In genomic region chr5:56011835-56012234, GRCh38 we compare ENCODE assay signal across 8 cellular contexts. TPM values are rescaled to one million over a fixed set of nuclear protein-coding genes. Genes with fewer than 3 reads are reported as not detected.
DNase-seq lines count a peak whose midpoint lies in the region; ATAC-seq and TF ChIP-seq lines count a peak whose summit lies in the region.

No MANE protein-coding gene starts in this region.

- no peaks in the 10 kb centered on the region for H3K9me2 ChIP-seq in hepatocyte (replicated peaks; ENCODE audit: insufficient read depth)

- peaks cover 5% of the 10 kb centered on the region for H3K36me3 Mint-ChIP-seq in activated T-helper 1 cell treated with anti-CD3 and anti-CD28 coated beads, Interleukin-12 subunit alpha, Interleukin-12 subunit beta, Interleukin-2, Interleukin-4 antibody, amounts not matched to agents 30 ng/mL and 10 ng/mL and 1 ng/mL, durations not matched to agents 14 hours and 24 hours and 36 hours (ENCODE audit: low read depth)

- WGBS in hepatocyte (ENCODE audit: low lambda C conversion rate, missing lambda C conversion rate), result 66% methylated on average over 3 of the region's 3 CpGs

- no peaks in the 10 kb centered on the region for H3K9me3 ChIP-seq in hepatocyte (ENCODE audit: low read depth)

- peak overlapping the region; percentile 0 for H3K4me3 Mint-ChIP-seq in activated T-helper 1 cell treated with anti-CD3 and anti-CD28 coated beads, Interleukin-12 subunit alpha, Interleukin-12 subunit beta, Interleukin-2, Interleukin-4 antibody, amounts not matched to agents 30 ng/mL and 10 ng/mL and 1 ng/mL, durations not matched to agents 14 hours and 24 hours and 36 hours

- H3K79me2 ChIP-seq in hepatocyte, result no peaks in the 10 kb centered on the region

- POLR2A ChIA-PET in AG04449 (lab: Yijun Ruan, JAX), result interaction anchor here (0.5 kb wide), 1 partner anchor 694 kb away, joined by 3 read pairs; no protein-coding TSS in a partner anchor

- peak overlapping the region; percentile 2 for H3K27ac Mint-ChIP-seq in activated T-helper 1 cell treated with anti-CD3 and anti-CD28 coated beads, Interleukin-12 subunit alpha, Interleukin-12 subunit beta, Interleukin-2, Interleukin-4 antibody, amounts not matched to agents 30 ng/mL and 10 ng/mL and 1 ng/mL, durations not matched to agents 14 hours and 24 hours and 36 hours

- no peak overlapping the region for H2AFZ ChIP-seq in hepatocyte

- CTCF ChIA-PET in AG04449 (lab: Yijun Ruan, JAX), result no interaction called here

- intact Hi-C loops in activated T-helper 1 cell treated with anti-CD3 and anti-CD28 coated beads, Interleukin-12 subunit alpha, Interleukin-12 subunit beta, Interleukin-2, Interleukin-4 antibody, amounts not matched to agents 30 ng/mL and 10 ng/mL and 1 ng/mL, durations not matched to agents 14 hours and 24 hours and 36 hours (cut with micrococcal nuclease), result loop anchor here (1.0 kb wide), 6 partner anchors 15 to 136 kb away; no protein-coding TSS in a partner anchor
- intact Hi-C loops in posterior vena cava (cut with DNase I), result no loop called here

- no peaks in the 10 kb centered on the region for H3K4me1 ChIP-seq in hepatocyte (ENCODE audit: insufficient read depth)

- H3K27ac ChIP-seq in hepatocyte, result peak overlapping the region; percentile 31

- H3K36me3 ChIP-seq in hepatocyte (replicated peaks; ENCODE audit: insufficient read depth, low read depth), result no peaks in the 10 kb centered on the region

- H3K9me3 Mint-ChIP-seq in activated T-helper 1 cell treated with anti-CD3 and anti-CD28 coated beads, Interleukin-12 subunit alpha, Interleukin-12 subunit beta, Interleukin-2, Interleukin-4 antibody, amounts not matched to agents 30 ng/mL and 10 ng/mL and 1 ng/mL, durations not matched to agents 14 hours and 24 hours and 36 hours, result peaks cover 10% of the 10 kb centered on the region

- H3K4me1 Mint-ChIP-seq in activated T-helper 1 cell treated with anti-CD3 and anti-CD28 coated beads, Interleukin-12 subunit alpha, Interleukin-12 subunit beta, Interleukin-2, Interleukin-4 antibody, amounts not matched to agents 30 ng/mL and 10 ng/mL and 1 ng/mL, durations not matched to agents 14 hours and 24 hours and 36 hours (ENCODE audit: low read depth), result peaks cover 32% of the 10 kb centered on the region

- H3K4me3 ChIP-seq in AG04449 (ENCODE audit: low read depth, low read length) (no peak overlapping the region), hepatocyte (no peak overlapping the region)

- TF ChIP-seq CTCF in AG04449 (IDR thresholded peaks at IDR 0.05; ENCODE audit: insufficient read depth, low read length, missing control alignments), result no peak
- TF ChIP-seq CTCF in hepatocyte (IDR thresholded peaks at IDR 0.05; ENCODE audit: poor library complexity), result no peak

- H3K27me3 ChIP-seq in hepatocyte, result no peaks in the 10 kb centered on the region

- H3K27me3 Mint-ChIP-seq in activated T-helper 1 cell treated with anti-CD3 and anti-CD28 coated beads, Interleukin-12 subunit alpha, Interleukin-12 subunit beta, Interleukin-2, Interleukin-4 antibody, amounts not matched to agents 30 ng/mL and 10 ng/mL and 1 ng/mL, durations not matched to agents 14 hours and 24 hours and 36 hours (ENCODE audit: insufficient read depth), result no peaks in the 10 kb centered on the region

- no peaks in the 10 kb centered on the region for H4K20me1 ChIP-seq in hepatocyte (ENCODE audit: insufficient read depth, poor library complexity, severe bottlenecking)

- no peak overlapping the region for H3K4me2 ChIP-seq in hepatocyte

- no peak for ATAC-seq in GM18873 (IDR thresholded peaks at IDR 0.05; ENCODE audit: low FRiP score, unreplicated experiment)
- no peak for ATAC-seq in HG02763 (IDR thresholded peaks at IDR 0.05; ENCODE audit: unreplicated experiment)
- ATAC-seq in GM21360 (IDR thresholded peaks at IDR 0.05; ENCODE audit: unreplicated experiment), result no peak

- peak; percentile 69 for DNase-seq in AG04449 (ENCODE audit: low read depth, low spot score)
- DNase-seq in H4 (ENCODE audit: low spot score), result peak; percentile 51
- no peak for DNase-seq in activated T-helper 1 cell treated with anti-CD3 and anti-CD28 coated beads, Interleukin-12 subunit alpha, Interleukin-12 subunit beta, Interleukin-2, Interleukin-4 antibody, amounts not matched to agents 30 ng/mL and 10 ng/mL and 1 ng/mL, durations not matched to agents 14 hours and 24 hours and 36 hours (ENCODE audit: low spot score)
- no peak for DNase-seq in hepatocyte (ENCODE audit: low spot score)
- DNase-seq in posterior vena cava (ENCODE audit: low spot score), result no peak

RNA-seq across cellular contexts. Expression of gene IL6ST, which starts 17.1 kb away (rescaled TPM):
- total RNA-seq in H4 (2014; rRNA removed; shearing (Covaris generic)), result 108 and 183 TPM in 2 replicates
- 85.8 and 86.1 TPM in 2 replicates for total RNA-seq in activated T-helper 1 cell treated with anti-CD3 and anti-CD28 coated beads, Interleukin-12 subunit alpha, Interleukin-12 subunit beta, Interleukin-2, Interleukin-4 antibody, amounts not matched to agents 30 ng/mL and 10 ng/mL and 1 ng/mL, durations not matched to agents 14 hours and 24 hours and 36 hours
- total RNA-seq in hepatocyte (503 and 527 TPM in 2 replicates), posterior vena cava (100 to 1,000 TPM; 359 to 375 TPM)
- 173 and 219 TPM in 2 replicates for polyA plus RNA-seq in hepatocyte

Comparison
In these comparisons a context has a peak if more than half of its experiments do, and no peak if none do; other contexts are left out.
1. DNase-seq: peak in AG04449 (single experiment) and H4 (single experiment); none in activated T-helper 1 cell treated with anti-CD3 and anti-CD28 coated beads, Interleukin-12 subunit alpha, Interleukin-12 subunit beta, Interleukin-2, Interleukin-4 antibody, amounts not matched to agents 30 ng/mL and 10 ng/mL and 1 ng/mL, durations not matched to agents 14 hours and 24 hours and 36 hours (single experiment), hepatocyte (single experiment) and posterior vena cava (single experiment).